In genomic region chr5:146223179-146223578, GRCh38 we compare ENCODE assay signal across 2 cellular contexts.
TF ChIP-seq lines count a peak whose summit lies in the region.

No MANE protein-coding gene starts in this region.

TF ChIP-seq in IMR-90, 13 proteins besides CTCF, POLR2A, EP300 and RAD21:
- TF ChIP-seq CEBPB (IDR thresholded peaks at IDR 0.05; ENCODE audit: low read depth, low read length) (peak; percentile 77), FOS (IDR thresholded peaks at IDR 0.05; ENCODE audit: low read depth, low read length) (no peak), NFE2L2 (IDR thresholded peaks at IDR 0.05; ENCODE audit: low read depth, low read length) (no peak)

TF ChIP-seq in K562, 482 proteins besides CTCF, POLR2A, EP300 and RAD21:
- TF ChIP-seq CEBPG (CRISPR knock-in tag; IDR thresholded peaks at IDR 0.05) (no peak), CEBPG (tag; conservative IDR thresholded peaks at IDR 0.05 in 1 of 2, IDR thresholded peaks at IDR 0.05 in 1 of 2) (peak in 1 of 2 experiments; percentile 63; a peak in 3 of 4 replicates), CEBPB (tag; IDR thresholded peaks at IDR 0.05) (peak; percentile 78), RBM17 (IDR thresholded peaks at IDR 0.05; ENCODE audit: borderline replicate concordance, low read depth, low read length) (no peak), TFAM (CRISPR knock-in tag; conservative IDR thresholded peaks at IDR 0.05) (no peak), MYBL2 (IDR thresholded peaks at IDR 0.05; ENCODE audit: low read depth) (no peak), MYBL2 (CRISPR knock-in tag; IDR thresholded peaks at IDR 0.05; ENCODE audit: borderline replicate concordance) (no peak)
TF ChIP-seq in K562: peak in this region for 2.
